Comparison of ENCODE assay signal across 23 cellular contexts in genomic region chr3:45032113-45032512, GRCh38. TPM values are rescaled to one million over a fixed set of nuclear protein-coding genes. Genes with fewer than 3 reads are reported as not detected.
DNase-seq lines count a peak whose midpoint lies in the region; ATAC-seq, FAIRE-seq and TF ChIP-seq lines count a peak whose summit lies in the region.
"Had no signal": no experiment of that assay in that cellular context is flagged by ENCODE, and none has a peak within 500 bp of the region (broad histone marks: within the 10 kb centered on the region; RNA-seq: fewer than 3 reads in every experiment).

No MANE protein-coding gene starts in this region.

- no peak overlapping the region for H3K14ac ChIP-seq in H1 (ENCODE audit: insufficient read length)

- no peak overlapping the region for H2AK5ac ChIP-seq in H1 (ENCODE audit: low read depth, low read length)

- H3K23ac ChIP-seq in H1 (ENCODE audit: insufficient read length): no peak overlapping the region

- H3K27ac Mint-ChIP-seq in activated naive CD8-positive, alpha-beta T cell treated with anti-CD3 and anti-CD28 coated beads, Interleukin-2, amount 10 ng/mL, durations not matched to agents 7 days and 5 days: peak overlapping the region; percentile 9
- H3K27ac Mint-ChIP-seq in activated naive CD8-positive, alpha-beta T cell treated with anti-CD3 and anti-CD28 coated beads for 36 hours: no peak overlapping the region
- peak overlapping the region; percentile 17 for H3K27ac Mint-ChIP-seq in osteocyte (ENCODE audit: unreplicated experiment)
- H3K27ac Mint-ChIP-seq: GM23338 had no signal

- in situ Hi-C loops in K562 (cut with MboI): loop anchor here (10.0 to 25.0 kb wide), 3 partner anchors 893 to 1380 kb away; partner anchors contain the start of genes CCR5AS and CCRL2

- no peak overlapping the region for H3K27ac ChIP-seq in K562 (ENCODE audit: extremely low read depth, low read depth, low read length)
- no peak overlapping the region for H3K27ac ChIP-seq in H1 (ENCODE audit: low read depth, low read length)
- H3K27ac ChIP-seq: A549 had no signal

- H3K9me1 ChIP-seq in K562 (ENCODE audit: control insufficient read depth, insufficient read depth, low read length): no peaks in the 10 kb centered on the region

- no peak overlapping the region for H3K4me3 Mint-ChIP-seq in activated naive CD8-positive, alpha-beta T cell treated with anti-CD3 and anti-CD28 coated beads, Interleukin-2, amount 10 ng/mL, durations not matched to agents 7 days and 5 days
- H3K4me3 Mint-ChIP-seq in activated naive CD8-positive, alpha-beta T cell treated with anti-CD3 and anti-CD28 coated beads for 36 hours: no peak overlapping the region
- H3K4me3 Mint-ChIP-seq in osteocyte (ENCODE audit: unreplicated experiment): no peak overlapping the region
- H3K4me3 Mint-ChIP-seq: CD4-positive, alpha-beta memory T cell; GM23338 had no signal

- H3K9me3 Mint-ChIP-seq in activated naive CD8-positive, alpha-beta T cell treated with anti-CD3 and anti-CD28 coated beads, Interleukin-2, amount 10 ng/mL, durations not matched to agents 7 days and 5 days: no peaks in the 10 kb centered on the region
- H3K9me3 Mint-ChIP-seq in activated naive CD8-positive, alpha-beta T cell treated with anti-CD3 and anti-CD28 coated beads for 36 hours: no peaks in the 10 kb centered on the region
- H3K9me3 Mint-ChIP-seq in osteocyte (ENCODE audit: unreplicated experiment): no peaks in the 10 kb centered on the region
- H3K9me3 Mint-ChIP-seq: GM23338 had no signal

- TF ChIP-seq RAD21 in K562 (CRISPR knock-in tag; conservative IDR thresholded peaks at IDR 0.05 in 1 of 2, IDR thresholded peaks at IDR 0.05 in 1 of 2): no peak
- no peak for TF ChIP-seq RAD21 in H1 (IDR thresholded peaks at IDR 0.05 in 1 of 2, conservative IDR thresholded peaks at IDR 0.05 in 1 of 2; ENCODE audit: low read depth in 2 of 2, low read length in 2 of 2)

- no peak overlapping the region for H2AFZ ChIP-seq in K562 (ENCODE audit: low read depth, low read length)
- H2AFZ ChIP-seq in H1 (ENCODE audit: low read length): no peak overlapping the region
- H2AFZ ChIP-seq: GM23338 had no signal

- no peaks in the 10 kb centered on the region for H3K36me3 Mint-ChIP-seq in activated naive CD8-positive, alpha-beta T cell treated with anti-CD3 and anti-CD28 coated beads, Interleukin-2, amount 10 ng/mL, durations not matched to agents 7 days and 5 days
- no peaks in the 10 kb centered on the region for H3K36me3 Mint-ChIP-seq in activated naive CD8-positive, alpha-beta T cell treated with anti-CD3 and anti-CD28 coated beads for 36 hours
- H3K36me3 Mint-ChIP-seq in osteocyte (ENCODE audit: unreplicated experiment): peaks cover 6% of the 10 kb centered on the region
- H3K36me3 Mint-ChIP-seq: CD4-positive, alpha-beta memory T cell had no signal

- no peak overlapping the region for H2BK15ac ChIP-seq in H1 (ENCODE audit: low read length)

- no peak overlapping the region for H4K91ac ChIP-seq in H1 (replicated peaks; ENCODE audit: insufficient read length, low read length)

- H3K9ac ChIP-seq in K562 (ENCODE audit: insufficient read depth in 1 of 2, low read depth in 2 of 2, low read length in 2 of 2): no peak overlapping the region
- no peak overlapping the region for H3K9ac ChIP-seq in H1 (replicated peaks in 1 of 4; ENCODE audit: extremely low read depth in 1 of 4, low read depth in 3 of 4, low read length in 3 of 4)

- TF ChIP-seq POLR2A in K562 (conservative IDR thresholded peaks at IDR 0.05) (no peak), H1 (IDR thresholded peaks at IDR 0.05; ENCODE audit: control extremely low read depth in 1 of 2, low read depth in 2 of 2, low read length in 2 of 2) (no peak)

- no peaks in the 10 kb centered on the region for H3K79me1 ChIP-seq in H1 (ENCODE audit: low read depth, low read length)

- H3K27me3 ChIP-seq in K562 (ENCODE audit: control insufficient read depth in 2 of 2, insufficient read depth in 2 of 2, low read length in 2 of 2) (peaks cover 8 to 46% of the 10 kb centered on the region in 2 experiments; a peak in 4 of 5 replicates), H1 (replicated peaks in 1 of 4; ENCODE audit: control insufficient read depth in 3 of 4, extremely low read depth in 1 of 4, insufficient read depth in 3 of 4, low read length in 3 of 4) (peaks cover 15 to 33% (median 32%) of the 10 kb centered on the region in 4 experiments)

- peaks cover 16% of the 10 kb centered on the region for H3K27me3 Mint-ChIP-seq in activated naive CD8-positive, alpha-beta T cell treated with anti-CD3 and anti-CD28 coated beads, Interleukin-2, amount 10 ng/mL, durations not matched to agents 7 days and 5 days
- H3K27me3 Mint-ChIP-seq in activated naive CD8-positive, alpha-beta T cell treated with anti-CD3 and anti-CD28 coated beads for 36 hours: peaks cover 41% of the 10 kb centered on the region
- no peaks in the 10 kb centered on the region for H3K27me3 Mint-ChIP-seq in osteocyte (ENCODE audit: unreplicated experiment)

- no peak overlapping the region for H4K5ac ChIP-seq in H1 (ENCODE audit: insufficient read length, low read depth, low read length)

- H3K4me3 ChIP-seq in K562: no peak overlapping the region
- H3K4me3 ChIP-seq in H1 (ENCODE audit: extremely low read depth in 1 of 4, insufficient read depth in 2 of 4, low read depth in 3 of 4, low read length in 4 of 4): no peak overlapping the region
- H3K4me3 ChIP-seq: A549, GM23338, HAP-1 had no signal

- no peak overlapping the region for H4K8ac ChIP-seq in H1 (ENCODE audit: extremely low read depth, insufficient read depth, low read length)

- H3K56ac ChIP-seq in H1 (replicated peaks; ENCODE audit: insufficient read length, low read depth, low read length): no peak overlapping the region

- intact Hi-C loops in K562 (cut with micrococcal nuclease): loop anchor here (10.0 kb wide), 2 partner anchors 903 to 1173 kb away; partner anchors contain the start of gene CCR1

- FAIRE-seq in K562 (lab: Jason Lieb, UNC) (no peak), H1 (lab: Jason Lieb, UNC) (no peak)
- FAIRE-seq: A549, GM12891, GM18507, H54 had no signal

- H3K4me2 ChIP-seq in K562 (ENCODE audit: insufficient read depth, low read length): no peak overlapping the region
- H3K4me2 ChIP-seq in H1 (ENCODE audit: insufficient read depth in 1 of 2, low read depth in 2 of 2, low read length in 2 of 2): no peak overlapping the region
- H3K4me2 ChIP-seq: A549, GM23338 had no signal

- H3K4me1 ChIP-seq in K562 (replicated peaks in 1 of 2; ENCODE audit: control insufficient read depth in 2 of 2, insufficient read depth in 2 of 2, low read length in 2 of 2) (peaks cover 0 to 9% of the 10 kb centered on the region in 2 experiments; a peak in 2 of 5 replicates), H1 (replicated peaks in 1 of 4; ENCODE audit: control insufficient read depth in 3 of 4, insufficient read depth in 4 of 4, low read length in 3 of 4) (peaks cover 0 to 4% (median 3%) of the 10 kb centered on the region in 4 experiments; a peak in 6 of 7 replicates)
- H3K4me1 ChIP-seq: A549, HAP-1 had no signal

- H2BK20ac ChIP-seq in H1 (ENCODE audit: low read length): no peak overlapping the region

- H4K20me1 ChIP-seq in K562 (replicated peaks; ENCODE audit: control insufficient read depth, insufficient read depth, low read length): no peaks in the 10 kb centered on the region
- peaks cover 0 to 3% of the 10 kb centered on the region in 2 experiments for H4K20me1 ChIP-seq in H1 (replicated peaks in 1 of 2; ENCODE audit: control insufficient read depth in 1 of 2, insufficient read depth in 2 of 2, low read length in 2 of 2)

- POLR2A ChIA-PET in activated naive CD8-positive, alpha-beta T cell treated with anti-CD3 and anti-CD28 coated beads, Interleukin-2, amount 10 ng/mL, durations not matched to agents 7 days and 5 days (lab: Charles Lee): no interaction called here
- POLR2A ChIA-PET in K562 (lab: Yijun Ruan, JAX) (interaction anchor here (0.6 kb wide), 2 partner anchors 11 to 285 kb away, joined by 3 read pairs; no protein-coding TSS in a partner anchor), H1 (lab: Charles Lee; ENCODE audit: partially characterized antibody) (interaction anchor here (0.6 kb wide), 1 partner anchor 11 kb away, joined by 3 read pairs; no protein-coding TSS in a partner anchor)

- no peaks in the 10 kb centered on the region for H3K36me3 ChIP-seq in K562 (ENCODE audit: control insufficient read depth, insufficient read depth, low read length)
- H3K36me3 ChIP-seq in H1 (ENCODE audit: control insufficient read depth in 2 of 4, insufficient read depth in 4 of 4, low read length in 3 of 4): no peaks in the 10 kb centered on the region
- H3K36me3 ChIP-seq: HAP-1 had no signal

- H2BK120ac ChIP-seq in H1 (replicated peaks; ENCODE audit: low read depth, low read length): no peak overlapping the region

- CTCF ChIA-PET in K562 (lab: Yijun Ruan, JAX; ENCODE audit: low intra/inter-chr PET ratio): no interaction called here
- CTCF ChIA-PET in H1 (lab: Charles Lee; ENCODE audit: partially characterized antibody): interaction anchor here (1.3 to 2.3 kb wide), 3 partner anchors 12 to 178 kb away, joined by 4 to 9 read pairs (median 7); no protein-coding TSS in a partner anchor

- H3K4me1 Mint-ChIP-seq in activated naive CD8-positive, alpha-beta T cell treated with anti-CD3 and anti-CD28 coated beads, Interleukin-2, amount 10 ng/mL, durations not matched to agents 7 days and 5 days: peaks cover 18% of the 10 kb centered on the region
- H3K4me1 Mint-ChIP-seq in activated naive CD8-positive, alpha-beta T cell treated with anti-CD3 and anti-CD28 coated beads for 36 hours: peaks cover 10% of the 10 kb centered on the region
- peaks cover 67% of the 10 kb centered on the region for H3K4me1 Mint-ChIP-seq in osteocyte (ENCODE audit: unreplicated experiment)

- ATAC-seq in activated naive CD8-positive, alpha-beta T cell treated with anti-CD3 and anti-CD28 coated beads, Interleukin-2, amount 10 ng/mL, durations not matched to agents 7 days and 5 days (ENCODE audit: low read depth): no peak
- ATAC-seq in K562: no peak
- no peak for ATAC-seq in HG03354 (IDR thresholded peaks at IDR 0.05; ENCODE audit: poor library complexity, severe bottlenecking, unreplicated experiment)
- ATAC-seq: A549, GM23338 had no signal

- TF ChIP-seq EP300 in K562 (IDR thresholded peaks at IDR 0.05; ENCODE audit: low read length): no peak
- TF ChIP-seq EP300 in H1 (IDR thresholded peaks at IDR 0.05; ENCODE audit: borderline replicate concordance in 1 of 2, low read depth in 2 of 2, low read length in 2 of 2): no peak

- H3K4ac ChIP-seq in H1 (replicated peaks; ENCODE audit: insufficient read length, low read depth, low read length): no peak overlapping the region

- no peak for DNase-seq in activated naive CD8-positive, alpha-beta T cell treated with anti-CD3 and anti-CD28 coated beads, Interleukin-2, amount 10 ng/mL, durations not matched to agents 7 days and 5 days
- DNase-seq in activated naive CD8-positive, alpha-beta T cell treated with anti-CD3 and anti-CD28 coated beads for 36 hours: no peak
- DNase-seq in K562 (ENCODE audit: extremely low read depth in 1 of 4, low spot score in 3 of 4): no peak
- DNase-seq in H1 (ENCODE audit: low read depth in 1 of 2, low spot score in 2 of 2): no peak
- DNase-seq in osteocyte (ENCODE audit: extremely low spot score, unreplicated experiment): no peak
- DNase-seq in stimulated activated CD4-positive, alpha-beta T cell treated with anti-CD3 and anti-CD28 coated beads, Interleukin-2, amount 100 ng/mL, for 24 hours: no peak
- DNase-seq: 8988T; ACHN; C1 segment of cervical spinal cord; Calu3; CD4-positive, alpha-beta memory T cell; COR-L47; DMS79 treated with DMSO at 0.1 percent for 48 hours; GF-D8 had no signal

- H3K23me2 ChIP-seq in H1 (ENCODE audit: low read depth, low read length): peaks cover 3% of the 10 kb centered on the region; the same call in 1 of the 2 replicates

- TF ChIP-seq CTCF in K562 (IDR thresholded peaks at IDR 0.05 in 2 of 3, conservative IDR thresholded peaks at IDR 0.05 in 1 of 3; ENCODE audit: insufficient read depth in 2 of 3, low read depth in 1 of 3, low read length in 3 of 3) (no peak), H1 (IDR thresholded peaks at IDR 0.05; ENCODE audit: control extremely low read depth in 1 of 3, insufficient read depth in 1 of 3, low read depth in 1 of 3, low read length in 3 of 3) (no peak), osteocyte (IDR thresholded peaks at IDR 0.05) (no peak)

- WGBS in K562 (ENCODE audit: insufficient coverage, low coverage, missing lambda C conversion rate): 15% methylated on average over 2 of the region's 2 CpGs
- WGBS in H1 (ENCODE audit: extremely low coverage in 1 of 2, insufficient coverage in 1 of 2, insufficient read length in 1 of 2, insufficient replicate concordance in 2 of 2, low coverage in 1 of 2, low lambda C conversion rate in 2 of 2, missing lambda C conversion rate in 1 of 2), 2 experiments: 85% methylated on average over 2 of the region's 2 CpGs; no CpG with 5 or more reads in 1 of the 2 experiments

- no peak overlapping the region for H3K18ac ChIP-seq in H1 (ENCODE audit: extremely low read depth, low read length)

- H2BK12ac ChIP-seq in H1 (ENCODE audit: low read depth, low read length): no peak overlapping the region

- no peaks in the 10 kb centered on the region for H3K79me2 ChIP-seq in K562 (ENCODE audit: control insufficient read depth, insufficient read depth, low read length)
- H3K79me2 ChIP-seq in H1 (ENCODE audit: control insufficient read depth in 1 of 2, insufficient read depth in 2 of 2, low read length in 2 of 2): no peaks in the 10 kb centered on the region

- H2BK5ac ChIP-seq in H1 (ENCODE audit: low read depth, low read length): no peak overlapping the region

- BruUV-seq in K562 (replicated peaks; lab: Mats Ljungman, UMichigan): no TSS peak

- H3K9me3 ChIP-seq in K562 (replicated peaks; ENCODE audit: control insufficient read depth, insufficient read depth, low read depth, low read length) (no peaks in the 10 kb centered on the region), H1 (ENCODE audit: insufficient read depth in 2 of 2, low read depth in 1 of 2, low read length in 1 of 2) (no peaks in the 10 kb centered on the region)
- H3K9me3 ChIP-seq: A549, HAP-1 had no signal

RNA-seq across cellular contexts. Expression of gene CLEC3B, which starts 6.0 kb away (rescaled TPM):
- under 1 TPM in 1 of 2 experiments, not detected in 1; 0.45 TPM for total RNA-seq in activated naive CD8-positive, alpha-beta T cell treated with anti-CD3 and anti-CD28 coated beads, Interleukin-2, amount 10 ng/mL, durations not matched to agents 7 days and 5 days
- not detected for total RNA-seq in activated naive CD8-positive, alpha-beta T cell treated with anti-CD3 and anti-CD28 coated beads for 36 hours
- total RNA-seq in K562 (2011; cell fraction: chromatin; rRNA removed; ENCODE audit: low replicate concordance): not detected in 2 replicates
- total RNA-seq in K562 (2011; cell fraction: nucleolus; rRNA removed): 0.33 TPM in 1 of 2 replicates, not detected in the other
- total RNA-seq in K562 (2011; cell fraction: nucleoplasm; rRNA removed): not detected in 2 replicates
- total RNA-seq in K562 (2014; rRNA removed) (0.33 TPM in 1 of 2 replicates, not detected in the other), K562 (2014; rRNA removed; fragmentation: Illumina TruSeq; extraction: Trizol) (not detected in 2 replicates), K562 (2015; rRNA removed; fragmentation: Illumina TruSeq; extraction: Trizol) (not detected in 2 replicates), K562 (2021) (not detected in 2 replicates), osteocyte (166 and 181 TPM in 2 replicates)
- polyA plus RNA-seq in K562 (2011; rRNA removed) (0.19 TPM in 1 of 2 replicates, not detected in the other), K562 (2014; fragmentation: Illumina TruSeq; extraction: Trizol) (not detected in 2 replicates), K562 (2014; fragmentation: Nextera tagmentation; extraction: Ambion mirVana) (not detected), K562 (2014; rRNA removed) (not detected in 2 replicates), H1 (2011; rRNA removed) (0.20 and 0.32 TPM in 2 replicates)
- polyA plus RNA-seq in K562 (2011; cell fraction: cytosol; rRNA removed): 0.27 TPM in 1 of 2 replicates, not detected in the other
- polyA plus RNA-seq in K562 (2011; cell fraction: nucleus; rRNA removed): 0.41 and 0.52 TPM in 2 replicates
- polyA plus RNA-seq in K562 (2012): 0.19 TPM in 1 of 2 replicates, not detected in the other
- not detected in 2 replicates for polyA minus RNA-seq in K562 (2011; rRNA and poly(A)+ RNA removed)
- polyA minus RNA-seq in K562 (2011; cell fraction: cytosol; rRNA and poly(A)+ RNA removed): not detected in 2 replicates
- 0.54 TPM in 1 of 2 replicates, not detected in the other for polyA minus RNA-seq in K562 (2011; cell fraction: nucleus; rRNA and poly(A)+ RNA removed)
- not detected in 2 replicates for total RNA-seq in H1 (2021; fragmentation: NEBNext Ultra II Directional; extraction: Animal tissue kit (Norgen Biotek cat#: 25700))
- polyA plus RNA-seq in H1 (2011; cell fraction: cytosol; rRNA removed): 0.22 TPM
- polyA plus RNA-seq in H1 (2011; cell fraction: nucleus; rRNA removed): 0.56 TPM
- polyA plus RNA-seq in H1 (2012, experiment 1 of 2): 0.45 TPM in 1 of 4 replicates, not detected in the others
- polyA plus RNA-seq in H1 (2012, experiment 2 of 2): not detected
- polyA plus RNA-seq in H1 (2013, experiment 1 of 2): 0.12 TPM
- 0.09 TPM for polyA plus RNA-seq in H1 (2013, experiment 2 of 2)
- polyA minus RNA-seq in H1 (2011; rRNA and poly(A)+ RNA removed): not detected in 2 replicates
- not detected for polyA minus RNA-seq in H1 (2011; cell fraction: cytosol; rRNA and poly(A)+ RNA removed)
- polyA minus RNA-seq in H1 (2011; cell fraction: nucleus; rRNA and poly(A)+ RNA removed): 0.70 TPM
- total RNA-seq: Calu3, Daoy, G401, GM23338 had no signal
- polyA plus RNA-seq: A549; CD4-positive, alpha-beta memory T cell; GM23338 had no signal

RNA-seq across cellular contexts. Expression of gene EXOSC7, which starts 56.1 kb away (rescaled TPM):
- total RNA-seq in activated naive CD8-positive, alpha-beta T cell treated with anti-CD3 and anti-CD28 coated beads, Interleukin-2, amount 10 ng/mL, durations not matched to agents 7 days and 5 days: 10 to 100 TPM; 47.8 to 49.0 TPM
- total RNA-seq in activated naive CD8-positive, alpha-beta T cell treated with anti-CD3 and anti-CD28 coated beads for 36 hours: 10 to 100 TPM; 91.6 to 92.0 TPM
- 124 and 137 TPM in 2 replicates for total RNA-seq in K562 (2011; cell fraction: chromatin; rRNA removed; ENCODE audit: low replicate concordance)
- total RNA-seq in K562 (2011; cell fraction: nucleolus; rRNA removed): 87.0 and 90.4 TPM in 2 replicates
- total RNA-seq in K562 (2011; cell fraction: nucleoplasm; rRNA removed): 129 and 185 TPM in 2 replicates
- total RNA-seq in K562 (2014; rRNA removed): 112 and 119 TPM in 2 replicates
- total RNA-seq in K562 (2014; rRNA removed; fragmentation: Illumina TruSeq; extraction: Trizol): 119 TPM in 2 replicates
- total RNA-seq in K562 (2015; rRNA removed; fragmentation: Illumina TruSeq; extraction: Trizol): 105 and 107 TPM in 2 replicates
- total RNA-seq in K562 (2021): 87.4 and 98.3 TPM in 2 replicates
- polyA plus RNA-seq in K562 (2011; rRNA removed): 132 and 154 TPM in 2 replicates
- 67.9 and 117 TPM in 2 replicates for polyA plus RNA-seq in K562 (2011; cell fraction: cytosol; rRNA removed)
- polyA plus RNA-seq in K562 (2011; cell fraction: nucleus; rRNA removed): 104 and 118 TPM in 2 replicates
- polyA plus RNA-seq in K562 (2012): 61.4 and 143 TPM in 2 replicates
- 88.5 and 99.2 TPM in 2 replicates for polyA plus RNA-seq in K562 (2014; fragmentation: Illumina TruSeq; extraction: Trizol)
- 100 to 1,000 TPM; 236 to 237 TPM for polyA plus RNA-seq in K562 (2014; fragmentation: Nextera tagmentation; extraction: Ambion mirVana)
- polyA plus RNA-seq in K562 (2014; rRNA removed): 110 and 134 TPM in 2 replicates
- 130 and 154 TPM in 2 replicates for polyA minus RNA-seq in K562 (2011; rRNA and poly(A)+ RNA removed)
- polyA minus RNA-seq in K562 (2011; cell fraction: cytosol; rRNA and poly(A)+ RNA removed): 25.9 and 38.0 TPM in 2 replicates
- polyA minus RNA-seq in K562 (2011; cell fraction: nucleus; rRNA and poly(A)+ RNA removed): 37.3 and 60.9 TPM in 2 replicates
- total RNA-seq in H1 (2021; fragmentation: NEBNext Ultra II Directional; extraction: Animal tissue kit (Norgen Biotek cat#: 25700)): 86.3 and 94.5 TPM in 2 replicates
- 75.1 and 92.7 TPM in 2 replicates for polyA plus RNA-seq in H1 (2011; rRNA removed)
- 153 TPM for polyA plus RNA-seq in H1 (2011; cell fraction: cytosol; rRNA removed)
- 53.3 TPM for polyA plus RNA-seq in H1 (2011; cell fraction: nucleus; rRNA removed)
- 108 to 149 TPM (median 128 TPM) in 4 replicates for polyA plus RNA-seq in H1 (2012, experiment 1 of 2)
- polyA plus RNA-seq in H1 (2012, experiment 2 of 2): 38.6 TPM
- 64.6 TPM for polyA plus RNA-seq in H1 (2013, experiment 1 of 2)
- polyA plus RNA-seq in H1 (2013, experiment 2 of 2): 68.8 TPM
- polyA minus RNA-seq in H1 (2011; rRNA and poly(A)+ RNA removed): 53.8 and 58.5 TPM in 2 replicates
- 34.2 TPM for polyA minus RNA-seq in H1 (2011; cell fraction: cytosol; rRNA and poly(A)+ RNA removed)
- 55.2 TPM for polyA minus RNA-seq in H1 (2011; cell fraction: nucleus; rRNA and poly(A)+ RNA removed)
- 36.7 and 39.8 TPM in 2 replicates for total RNA-seq in osteocyte

RNA-seq across cellular contexts. Expression of gene ZDHHC3, which starts 56.1 kb away (rescaled TPM):
- 10 to 100 TPM; 44.7 to 51.1 TPM for total RNA-seq in activated naive CD8-positive, alpha-beta T cell treated with anti-CD3 and anti-CD28 coated beads, Interleukin-2, amount 10 ng/mL, durations not matched to agents 7 days and 5 days
- total RNA-seq in activated naive CD8-positive, alpha-beta T cell treated with anti-CD3 and anti-CD28 coated beads for 36 hours: 10 to 100 TPM; 39.1 to 39.5 TPM
- 109 and 142 TPM in 2 replicates for total RNA-seq in K562 (2011; cell fraction: chromatin; rRNA removed; ENCODE audit: low replicate concordance)
- total RNA-seq in K562 (2011; cell fraction: nucleolus; rRNA removed): 125 and 127 TPM in 2 replicates
- 125 and 135 TPM in 2 replicates for total RNA-seq in K562 (2011; cell fraction: nucleoplasm; rRNA removed)
- 77.1 and 78.6 TPM in 2 replicates for total RNA-seq in K562 (2014; rRNA removed)
- total RNA-seq in K562 (2014; rRNA removed; fragmentation: Illumina TruSeq; extraction: Trizol): 60.2 and 61.9 TPM in 2 replicates
- 62.0 and 67.2 TPM in 2 replicates for total RNA-seq in K562 (2015; rRNA removed; fragmentation: Illumina TruSeq; extraction: Trizol)
- total RNA-seq in K562 (2021): 78.4 and 81.8 TPM in 2 replicates
- polyA plus RNA-seq in K562 (2011; rRNA removed): 120 and 137 TPM in 2 replicates
- polyA plus RNA-seq in K562 (2011; cell fraction: cytosol; rRNA removed): 128 and 154 TPM in 2 replicates
- polyA plus RNA-seq in K562 (2011; cell fraction: nucleus; rRNA removed): 109 and 127 TPM in 2 replicates
- 64.4 and 69.1 TPM in 2 replicates for polyA plus RNA-seq in K562 (2012)
- 98.3 and 100 TPM in 2 replicates for polyA plus RNA-seq in K562 (2014; fragmentation: Illumina TruSeq; extraction: Trizol)
- 10 to 100 TPM; 10.3 to 11.5 TPM for polyA plus RNA-seq in K562 (2014; fragmentation: Nextera tagmentation; extraction: Ambion mirVana)
- polyA plus RNA-seq in K562 (2014; rRNA removed): 50.4 and 57.0 TPM in 2 replicates
- polyA minus RNA-seq in K562 (2011; rRNA and poly(A)+ RNA removed): 182 and 274 TPM in 2 replicates
- polyA minus RNA-seq in K562 (2011; cell fraction: cytosol; rRNA and poly(A)+ RNA removed): 53.8 and 89.1 TPM in 2 replicates
- 47.1 and 72.9 TPM in 2 replicates for polyA minus RNA-seq in K562 (2011; cell fraction: nucleus; rRNA and poly(A)+ RNA removed)
- 67.4 and 77.4 TPM in 2 replicates for total RNA-seq in H1 (2021; fragmentation: NEBNext Ultra II Directional; extraction: Animal tissue kit (Norgen Biotek cat#: 25700))
- 88.7 and 102 TPM in 2 replicates for polyA plus RNA-seq in H1 (2011; rRNA removed)
- 91.4 TPM for polyA plus RNA-seq in H1 (2011; cell fraction: cytosol; rRNA removed)
- polyA plus RNA-seq in H1 (2011; cell fraction: nucleus; rRNA removed): 106 TPM
- polyA plus RNA-seq in H1 (2012, experiment 1 of 2): 51.1 to 61.3 TPM (median 59.3 TPM) in 4 replicates
- polyA plus RNA-seq in H1 (2012, experiment 2 of 2): 45.8 TPM
- 43.1 TPM for polyA plus RNA-seq in H1 (2013, experiment 1 of 2)
- polyA plus RNA-seq in H1 (2013, experiment 2 of 2): 43.9 TPM
- polyA minus RNA-seq in H1 (2011; rRNA and poly(A)+ RNA removed): 310 and 345 TPM in 2 replicates
- polyA minus RNA-seq in H1 (2011; cell fraction: cytosol; rRNA and poly(A)+ RNA removed): 51.1 TPM
- 81.2 TPM for polyA minus RNA-seq in H1 (2011; cell fraction: nucleus; rRNA and poly(A)+ RNA removed)
- 90.3 and 96.6 TPM in 2 replicates for total RNA-seq in osteocyte

Comparison
In these comparisons a context has a peak if more than half of its experiments do, and no peak if none do; other contexts are left out.
1. RNA of gene CLEC3B, which starts 6.0 kb away (total RNA-seq): 166 to 181 TPM in osteocyte; 0.45 TPM in activated naive CD8-positive, alpha-beta T cell treated with anti-CD3 and anti-CD28 coated beads, Interleukin-2, amount 10 ng/mL, durations not matched to agents 7 days and 5 days, not detected in activated naive CD8-positive, alpha-beta T cell treated with anti-CD3 and anti-CD28 coated beads for 36 hours, 0.33 TPM in K562 and not detected in H1; every median in the first group is over 100 times any median in the second.